Comparison of ENCODE assay signal across 1 cellular context in genomic region chr1:224505454-224506093, GRCh38.
TF ChIP-seq lines count a peak whose summit lies in the region.

No MANE protein-coding gene starts in this region.

TF ChIP-seq in GM23338, 12 proteins besides CTCF, POLR2A, EP300 and RAD21 (continued from another document):
- TF ChIP-seq ZNF462 (CRISPR knock-in tag; IDR thresholded peaks at IDR 0.05) (no peak), EZH2 (IDR thresholded peaks at IDR 0.05; ENCODE audit: low read depth, unreplicated experiment) (no peak), ETS1 (IDR thresholded peaks at IDR 0.05) (no peak), NANOG (IDR thresholded peaks at IDR 0.05; ENCODE audit: borderline replicate concordance) (no peak), POLR2AphosphoS5 (IDR thresholded peaks at IDR 0.05; ENCODE audit: low read depth) (no peak), REST (IDR thresholded peaks at IDR 0.05; ENCODE audit: unreplicated experiment) (no peak), CREB1 (CRISPR knock-in tag; IDR thresholded peaks at IDR 0.05; ENCODE audit: low read depth) (no peak), JUNB (IDR thresholded peaks at IDR 0.05; ENCODE audit: unreplicated experiment) (no peak), EZH2phosphoT487 (IDR thresholded peaks at IDR 0.05; ENCODE audit: unreplicated experiment) (no peak), ZNF331 (CRISPR knock-in tag; IDR thresholded peaks at IDR 0.05; ENCODE audit: low read depth) (no peak), ZNF114 (CRISPR knock-in tag; IDR thresholded peaks at IDR 0.05) (no peak)
